Comparison of ENCODE assay signal across 16 cellular contexts in genomic region chr13:107138987-107139386, GRCh38.
A peak's percentile ranks its signal among the peaks of the same experiment; 100 is the strongest.
DNase-seq lines count a peak whose midpoint lies in the region; ATAC-seq and TF ChIP-seq lines count a peak whose summit lies in the region.
"Had no signal": no experiment of that assay in that cellular context is flagged by ENCODE, and none has a peak within 500 bp of the region (broad histone marks: within the 10 kb centered on the region; RNA-seq: fewer than 3 reads in every experiment).

No MANE protein-coding gene starts in this region.

- POLR2A ChIA-PET in SK-N-SH (lab: Yijun Ruan, JAX): no interaction called here

- TF ChIP-seq POLR2A in gastrocnemius medialis (IDR thresholded peaks at IDR 0.05): no peak

- no peak overlapping the region for H3K4me2 ChIP-seq in SK-N-SH
- H3K4me2 ChIP-seq: A549, KMS-11 had no signal

- TF ChIP-seq CTCF in SK-N-SH (IDR thresholded peaks at IDR 0.05) (no peak), gastrocnemius medialis (IDR thresholded peaks at IDR 0.05 in 4 of 5, conservative IDR thresholded peaks at IDR 0.05 in 1 of 5) (no peak)

- no peak overlapping the region for H3K27ac Mint-ChIP-seq in T-helper 2 cell treated with Interferon-gamma antibody and Interleukin-4, amounts not matched to agents 5 μg/mL and 100 μg/mL, for 36 hours
- H3K27ac Mint-ChIP-seq in activated naive CD4-positive, alpha-beta T cell treated with anti-CD3 and anti-CD28 coated beads, Interleukin-2, amount 10 ng/mL, durations not matched to agents 7 days and 5 days: no peak overlapping the region
- H3K27ac Mint-ChIP-seq: HFFc6 had no signal

- no peaks in the 10 kb centered on the region for H3K9me2 ChIP-seq in SK-N-SH

- WGBS in SK-N-SH (ENCODE audit: low lambda C conversion rate): 6% methylated on average over 1 of the region's 1 CpG

- no peaks in the 10 kb centered on the region for H3F3A ChIP-seq in SK-N-SH (replicated peaks; ENCODE audit: insufficient read depth)

- intact Hi-C loops in left cardiac atrium (cut with DNase I): no loop called here
- intact Hi-C loops in gastrocnemius medialis (cut with DNase I; ENCODE audit: low total_unique reads): no loop called here

- no peaks in the 10 kb centered on the region for H4K20me1 ChIP-seq in SK-N-SH (ENCODE audit: insufficient read depth)

- DNase-seq in SK-N-SH (no peak), cerebellar cortex (ENCODE audit: low spot score) (peak; percentile 89), left cardiac atrium (no peak), gastrocnemius medialis (no peak)
- no peak for DNase-seq in T-helper 2 cell treated with Interferon-gamma antibody and Interleukin-4, amounts not matched to agents 5 μg/mL and 100 μg/mL, for 36 hours (ENCODE audit: low spot score)
- DNase-seq in activated naive CD4-positive, alpha-beta T cell treated with anti-CD3 and anti-CD28 coated beads, Interleukin-2, amount 10 ng/mL, durations not matched to agents 7 days and 5 days: no peak
- DNase-seq: HFFc6, NCI-H1048, NCI-H345, NCI-H69, PC-3 had no signal

- H3K27ac ChIP-seq in SK-N-SH (ENCODE audit: low read depth in 2 of 2, low read length in 1 of 2) (no peak overlapping the region), gastrocnemius medialis (peak overlapping the region in 3 of 4 donors; percentile 22 to 63 (median 56))
- H3K27ac ChIP-seq: A549, KMS-11, RWPE1 had no signal

- no peak for TF ChIP-seq EP300 in SK-N-SH (IDR thresholded peaks at IDR 0.05; ENCODE audit: borderline replicate concordance in 1 of 2, low read depth in 1 of 2, low read length in 1 of 2)

- peak; percentile 71; the same call in 2 of the 3 replicates for ATAC-seq in SK-N-SH treated with all-trans-retinoic acid at 6 μM for 48 hours
- peak; percentile 76 to 83 for ATAC-seq in left cardiac atrium
- ATAC-seq in gastrocnemius medialis: peak; percentile 81 to 87
- ATAC-seq in GM19395 (IDR thresholded peaks at IDR 0.05; ENCODE audit: unreplicated experiment): no peak
- ATAC-seq: A549, PC-3 had no signal

- H3K79me2 ChIP-seq in SK-N-SH (ENCODE audit: insufficient read depth): no peaks in the 10 kb centered on the region

- H3K36me3 ChIP-seq in SK-N-SH (replicated peaks in 1 of 2; ENCODE audit: control insufficient read depth in 1 of 2, insufficient read depth in 2 of 2, low read length in 1 of 2) (no peaks in the 10 kb centered on the region), gastrocnemius medialis (no peaks in the 10 kb centered on the region)

- H3K9me3 ChIP-seq in SK-N-SH: no peaks in the 10 kb centered on the region
- no peaks in the 10 kb centered on the region for H3K9me3 ChIP-seq in gastrocnemius medialis
- H3K9me3 ChIP-seq: A549 had no signal

- CTCF ChIA-PET in SK-N-SH (lab: Yijun Ruan, JAX): no interaction called here
- CTCF ChIA-PET in activated naive CD4-positive, alpha-beta T cell treated with anti-CD3 and anti-CD28 coated beads, Interleukin-2, amount 10 ng/mL, durations not matched to agents 7 days and 5 days (lab: Charles Lee): no interaction called here

- H2AFZ ChIP-seq in SK-N-SH (ENCODE audit: low read depth): no peak overlapping the region

- no peak overlapping the region for H3K9ac ChIP-seq in SK-N-SH
- H3K9ac ChIP-seq: KMS-11 had no signal

- H3K36me3 Mint-ChIP-seq in T-helper 2 cell treated with Interferon-gamma antibody and Interleukin-4, amounts not matched to agents 5 μg/mL and 100 μg/mL, for 36 hours (ENCODE audit: low read depth): no peaks in the 10 kb centered on the region
- H3K36me3 Mint-ChIP-seq in activated naive CD4-positive, alpha-beta T cell treated with anti-CD3 and anti-CD28 coated beads, Interleukin-2, amount 10 ng/mL, durations not matched to agents 7 days and 5 days: no peaks in the 10 kb centered on the region

- in situ Hi-C loops in gastrocnemius medialis (cut with MboI; ENCODE audit: low sequenced_read_pairs in 4 of 4): no loop called here

- no peaks in the 10 kb centered on the region for H3K4me1 Mint-ChIP-seq in T-helper 2 cell treated with Interferon-gamma antibody and Interleukin-4, amounts not matched to agents 5 μg/mL and 100 μg/mL, for 36 hours (ENCODE audit: low read depth)
- H3K4me1 Mint-ChIP-seq in activated naive CD4-positive, alpha-beta T cell treated with anti-CD3 and anti-CD28 coated beads, Interleukin-2, amount 10 ng/mL, durations not matched to agents 7 days and 5 days: no peaks in the 10 kb centered on the region

- H3K4me3 Mint-ChIP-seq in T-helper 2 cell treated with Interferon-gamma antibody and Interleukin-4, amounts not matched to agents 5 μg/mL and 100 μg/mL, for 36 hours: no peak overlapping the region
- no peak overlapping the region for H3K4me3 Mint-ChIP-seq in activated naive CD4-positive, alpha-beta T cell treated with anti-CD3 and anti-CD28 coated beads, Interleukin-2, amount 10 ng/mL, durations not matched to agents 7 days and 5 days
- H3K4me3 Mint-ChIP-seq: HFFc6 had no signal

- H3K27me3 ChIP-seq in SK-N-SH (ENCODE audit: insufficient read depth) (no peaks in the 10 kb centered on the region), gastrocnemius medialis (no peaks in the 10 kb centered on the region)

- H3K4me3 ChIP-seq in SK-N-SH (ENCODE audit: low read depth in 2 of 2, low read length in 1 of 2): no peak overlapping the region
- H3K4me3 ChIP-seq in gastrocnemius medialis: no peak overlapping the region
- H3K4me3 ChIP-seq: A549 had no signal

- peaks cover 0 to 4% of the 10 kb centered on the region in 2 experiments; a peak in 2 of 4 replicates for H3K4me1 ChIP-seq in SK-N-SH (ENCODE audit: control insufficient read depth in 1 of 2, insufficient read depth in 2 of 2, low read depth in 1 of 2, low read length in 1 of 2)
- H3K4me1 ChIP-seq in gastrocnemius medialis: peaks cover 0 to 8% of the 10 kb centered on the region in 2 donors
- H3K4me1 ChIP-seq: A549 had no signal

- no peak for TF ChIP-seq RAD21 in SK-N-SH (IDR thresholded peaks at IDR 0.05; ENCODE audit: low read length)

- no peaks in the 10 kb centered on the region for H3K27me3 Mint-ChIP-seq in T-helper 2 cell treated with Interferon-gamma antibody and Interleukin-4, amounts not matched to agents 5 μg/mL and 100 μg/mL, for 36 hours (ENCODE audit: low read depth)
- H3K27me3 Mint-ChIP-seq in activated naive CD4-positive, alpha-beta T cell treated with anti-CD3 and anti-CD28 coated beads, Interleukin-2, amount 10 ng/mL, durations not matched to agents 7 days and 5 days: no peaks in the 10 kb centered on the region

- no peaks in the 10 kb centered on the region for H3K9me3 Mint-ChIP-seq in T-helper 2 cell treated with Interferon-gamma antibody and Interleukin-4, amounts not matched to agents 5 μg/mL and 100 μg/mL, for 36 hours
- no peaks in the 10 kb centered on the region for H3K9me3 Mint-ChIP-seq in activated naive CD4-positive, alpha-beta T cell treated with anti-CD3 and anti-CD28 coated beads, Interleukin-2, amount 10 ng/mL, durations not matched to agents 7 days and 5 days
- H3K9me3 Mint-ChIP-seq: HFFc6 had no signal

TF ChIP-seq in SK-N-SH treated with all-trans-retinoic acid at 6 μM for 48 hours, 23 proteins besides CTCF, POLR2A, EP300 and RAD21 (continues in another document):
- TF ChIP-seq, protein P1, sequence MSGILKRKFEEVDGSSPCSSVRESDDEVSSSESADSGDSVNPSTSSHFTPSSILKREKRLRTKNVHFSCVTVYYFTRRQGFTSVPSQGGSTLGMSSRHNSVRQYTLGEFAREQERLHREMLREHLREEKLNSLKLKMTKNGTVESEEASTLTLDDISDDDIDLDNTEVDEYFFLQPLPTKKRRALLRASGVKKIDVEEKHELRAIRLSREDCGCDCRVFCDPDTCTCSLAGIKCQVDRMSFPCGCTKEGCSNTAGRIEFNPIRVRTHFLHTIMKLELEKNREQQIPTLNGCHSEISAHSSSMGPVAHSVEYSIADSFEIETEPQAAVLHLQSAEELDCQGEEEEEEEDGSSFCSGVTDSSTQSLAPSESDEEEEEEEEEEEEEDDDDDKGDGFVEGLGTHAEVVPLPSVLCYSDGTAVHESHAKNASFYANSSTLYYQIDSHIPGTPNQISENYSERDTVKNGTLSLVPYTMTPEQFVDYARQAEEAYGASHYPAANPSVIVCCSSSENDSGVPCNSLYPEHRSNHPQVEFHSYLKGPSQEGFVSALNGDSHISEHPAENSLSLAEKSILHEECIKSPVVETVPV (CRISPR knock-in tag; IDR thresholded peaks at IDR 0.05): 0 out of 2 replicates have a peak, but pooled peaks have one; percentile 53
- TF ChIP-seq ISL1 (CRISPR knock-in tag; IDR thresholded peaks at IDR 0.05): peak; percentile 90
- TF ChIP-seq ESRRG (CRISPR knock-in tag; IDR thresholded peaks at IDR 0.05): peak; percentile 60; the same call in 1 of the 2 replicates
- TF ChIP-seq TOX (CRISPR knock-in tag; IDR thresholded peaks at IDR 0.05; ENCODE audit: borderline replicate concordance): no peak
- TF ChIP-seq ZNF565 (CRISPR knock-in tag; conservative IDR thresholded peaks at IDR 0.05; ENCODE audit: low read depth): no peak
- no peak for TF ChIP-seq TCF4 (CRISPR knock-in tag; IDR thresholded peaks at IDR 0.05; ENCODE audit: borderline replicate concordance)
- no peak for TF ChIP-seq ZFP3 (CRISPR knock-in tag; IDR thresholded peaks at IDR 0.05)
- no peak for TF ChIP-seq GLIS3 (CRISPR knock-in tag; IDR thresholded peaks at IDR 0.05)
- no peak for TF ChIP-seq ZC3H10 (CRISPR knock-in tag; IDR thresholded peaks at IDR 0.05)

TF ChIP-seq in SK-N-SH, 30 proteins besides CTCF, POLR2A, EP300 and RAD21:
- no peak for TF ChIP-seq FOXM1 (IDR thresholded peaks at IDR 0.05; ENCODE audit: low read depth)
- no peak for TF ChIP-seq EZH2phosphoT487 (IDR thresholded peaks at IDR 0.05; ENCODE audit: borderline replicate concordance, low read depth)
- TF ChIP-seq TEAD4 (IDR thresholded peaks at IDR 0.05; ENCODE audit: borderline replicate concordance, insufficient read depth): no peak
- no peak for TF ChIP-seq TCF12 (IDR thresholded peaks at IDR 0.05)
- TF ChIP-seq SMC3 (IDR thresholded peaks at IDR 0.05; ENCODE audit: low read depth, low read length): no peak
- no peak for TF ChIP-seq POLR2AphosphoS5 (IDR thresholded peaks at IDR 0.05; ENCODE audit: low read depth, low read length)
- TF ChIP-seq RFX5 (IDR thresholded peaks at IDR 0.05; ENCODE audit: low read length): no peak
- TF ChIP-seq SIN3A (IDR thresholded peaks at IDR 0.05; ENCODE audit: borderline replicate concordance, low read depth, low read length): no peak

Comparison
In these comparisons a context has a peak if more than half of its experiments do, and no peak if none do; other contexts are left out.
1. H3K27ac ChIP-seq: peak in gastrocnemius medialis (3 of 4); none in SK-N-SH (0 of 2).